1 cellular context compared by ENCODE assay signal in genomic region chr2:61167587-61167986, GRCh38.
TF ChIP-seq lines count a peak whose summit lies in the region.

No MANE protein-coding gene starts in this region.

TF ChIP-seq in K562, 482 proteins besides CTCF, POLR2A, EP300 and RAD21 (continued from another document):
- TF ChIP-seq, protein P1, sequence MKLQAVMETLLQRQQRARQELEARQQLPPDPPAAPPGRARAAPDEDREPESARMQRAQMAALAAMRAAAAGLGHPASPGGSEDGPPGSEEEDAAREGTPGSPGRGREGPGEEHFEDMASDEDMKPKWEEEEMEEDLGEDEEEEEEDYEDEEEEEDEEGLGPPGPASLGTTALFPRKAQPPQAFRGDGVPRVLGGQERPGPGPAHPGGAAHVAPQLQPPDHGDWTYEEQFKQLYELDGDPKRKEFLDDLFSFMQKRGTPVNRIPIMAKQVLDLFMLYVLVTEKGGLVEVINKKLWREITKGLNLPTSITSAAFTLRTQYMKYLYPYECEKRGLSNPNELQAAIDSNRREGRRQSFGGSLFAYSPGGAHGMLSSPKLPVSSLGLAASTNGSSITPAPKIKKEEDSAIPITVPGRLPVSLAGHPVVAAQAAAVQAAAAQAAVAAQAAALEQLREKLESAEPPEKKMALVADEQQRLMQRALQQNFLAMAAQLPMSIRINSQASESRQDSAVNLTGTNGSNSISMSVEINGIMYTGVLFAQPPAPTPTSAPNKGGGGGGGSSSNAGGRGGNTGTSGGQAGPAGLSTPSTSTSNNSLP (IDR thresholded peaks at IDR 0.05; ENCODE audit: borderline replicate concordance, low read depth, low read length): no peak
- no peak for TF ChIP-seq ADNP (tag; IDR thresholded peaks at IDR 0.05)
- TF ChIP-seq GTF2F1 (IDR thresholded peaks at IDR 0.05; ENCODE audit: low read depth, low read length): no peak
- peak in 2 of 3 experiments; percentile 21 to 78 for TF ChIP-seq YY1 (IDR thresholded peaks at IDR 0.05; ENCODE audit: borderline replicate concordance in 1 of 3, control insufficient read depth in 1 of 3, extremely low read depth in 1 of 3, insufficient read depth in 3 of 3, insufficient read length in 1 of 3, insufficient replicate concordance in 2 of 3, low read depth in 1 of 3, low read length in 2 of 3)
- no peak for TF ChIP-seq HINFP (tag; conservative IDR thresholded peaks at IDR 0.05; ENCODE audit: low read depth)
- no peak for TF ChIP-seq HNRNPK (IDR thresholded peaks at IDR 0.05; ENCODE audit: low read depth, low read length, poor library complexity, severe bottlenecking)
- TF ChIP-seq NFE2L1 (tag; IDR thresholded peaks at IDR 0.05; ENCODE audit: borderline replicate concordance, low read depth): no peak
- TF ChIP-seq BHLHE40 (IDR thresholded peaks at IDR 0.05; ENCODE audit: low read length): no peak
- no peak for TF ChIP-seq SOX6 (IDR thresholded peaks at IDR 0.05)
- TF ChIP-seq GATA2 (CRISPR knock-in tag; IDR thresholded peaks at IDR 0.05): no peak
- TF ChIP-seq PTBP1 (IDR thresholded peaks at IDR 0.05; ENCODE audit: low read depth, low read length): no peak
- TF ChIP-seq, protein P2, sequence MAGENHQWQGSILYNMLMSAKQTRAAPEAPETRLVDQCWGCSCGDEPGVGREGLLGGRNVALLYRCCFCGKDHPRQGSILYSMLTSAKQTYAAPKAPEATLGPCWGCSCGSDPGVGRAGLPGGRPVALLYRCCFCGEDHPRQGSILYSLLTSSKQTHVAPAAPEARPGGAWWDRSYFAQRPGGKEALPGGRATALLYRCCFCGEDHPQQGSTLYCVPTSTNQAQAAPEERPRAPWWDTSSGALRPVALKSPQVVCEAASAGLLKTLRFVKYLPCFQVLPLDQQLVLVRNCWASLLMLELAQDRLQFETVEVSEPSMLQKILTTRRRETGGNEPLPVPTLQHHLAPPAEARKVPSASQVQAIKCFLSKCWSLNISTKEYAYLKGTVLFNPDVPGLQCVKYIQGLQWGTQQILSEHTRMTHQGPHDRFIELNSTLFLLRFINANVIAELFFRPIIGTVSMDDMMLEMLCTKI (IDR thresholded peaks at IDR 0.05; ENCODE audit: partially characterized antibody): no peak
- no peak for TF ChIP-seq XRCC3 (IDR thresholded peaks at IDR 0.05)
- TF ChIP-seq ZBTB8A (IDR thresholded peaks at IDR 0.05; ENCODE audit: partially characterized antibody): no peak
- peak; percentile 44 for TF ChIP-seq FOSL1 (tag; conservative IDR thresholded peaks at IDR 0.05)
- TF ChIP-seq JUND (IDR thresholded peaks at IDR 0.05; ENCODE audit: borderline replicate concordance, low read depth, low read length): peak; percentile 39; the same call in 1 of the 2 replicates
- TF ChIP-seq JUND (tag; IDR thresholded peaks at IDR 0.05; ENCODE audit: borderline replicate concordance, low read depth, low read length): no peak
- no peak for TF ChIP-seq ELF4 (CRISPR knock-in tag; IDR thresholded peaks at IDR 0.05)
- TF ChIP-seq ATF3 (IDR thresholded peaks at IDR 0.05): peak; percentile 56
- TF ChIP-seq ATF3 (CRISPR knock-in tag; conservative IDR thresholded peaks at IDR 0.05): no peak
- TF ChIP-seq MCM5 (IDR thresholded peaks at IDR 0.05; ENCODE audit: low read depth): no peak
- TF ChIP-seq POLR3A (IDR thresholded peaks at IDR 0.05; ENCODE audit: borderline replicate concordance, extremely low read depth, insufficient read depth, insufficient read length): no peak
- TF ChIP-seq ZNF239 (CRISPR knock-in tag; IDR thresholded peaks at IDR 0.05): no peak
- no peak for TF ChIP-seq CHCHD3 (CRISPR knock-in tag; IDR thresholded peaks at IDR 0.05)
- TF ChIP-seq ZZZ3 (IDR thresholded peaks at IDR 0.05): no peak
- peak; percentile 91 for TF ChIP-seq NFIC (IDR thresholded peaks at IDR 0.05)
TF ChIP-seq in K562: peak in this region for 8.
